ENCODE assay signal across 8 cellular contexts in the genomic region with DNA sequence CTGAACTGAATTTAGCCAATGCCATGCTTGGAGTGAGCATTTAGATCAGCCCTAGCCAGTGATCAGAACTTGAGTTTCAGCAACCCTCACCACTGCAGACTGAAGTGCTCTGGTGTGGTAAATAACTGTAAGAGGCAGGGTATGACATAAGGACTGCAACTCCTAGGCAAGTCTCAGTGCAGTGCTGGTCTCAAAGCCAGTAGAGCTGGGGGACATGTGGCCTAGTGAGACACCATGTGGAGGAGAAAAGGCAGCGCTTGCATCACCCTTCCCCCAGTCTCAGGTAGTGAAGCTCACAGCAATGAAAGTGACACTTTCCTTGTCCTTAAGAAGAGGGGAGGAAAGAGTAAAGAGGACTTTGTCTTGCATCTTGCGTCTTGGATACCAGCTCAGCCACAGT.
DNase-seq lines count a peak whose midpoint lies in the region; ATAC-seq and TF ChIP-seq lines count a peak whose summit lies in the region.

No MANE protein-coding gene starts in this region.

- H3K27me3 ChIP-seq in esophagus muscularis mucosa = no peaks in the 10 kb centered on the region

- H3K36me3 ChIP-seq in esophagus muscularis mucosa = no peaks in the 10 kb centered on the region

- DNase-seq in NCI-H2196 (lab: John Stamatoyannopoulos, UW; ENCODE audit: unreplicated experiment) (peak; percentile 11), NCI-H2196 treated with DMSO at 0.1 percent for 48 hours (lab: John Stamatoyannopoulos, UW; ENCODE audit: unreplicated experiment) (no peak), NCI-H2171 treated with DMSO at 0.1 percent for 48 hours (lab: John Stamatoyannopoulos, UW) (peak; percentile 74), ecto neural progenitor cell (ENCODE audit: low spot score) (peak; percentile 63), retinal pigment epithelial cell (ENCODE audit: low read depth) (no peak), NCI-H146 (lab: John Stamatoyannopoulos, UW) (no peak), esophagus muscularis mucosa (ENCODE audit: extremely low spot score) (no peak)

- 71% methylated on average over 2 of the region's 2 CpGs for WGBS in esophagus muscularis mucosa

- intact Hi-C loops in esophagus muscularis mucosa (cut with DNase I) = no loop called here

- TF ChIP-seq CTCF in retinal pigment epithelial cell (conservative IDR thresholded peaks at IDR 0.05; ENCODE audit: low read depth, low read length) = peak; percentile 38
- TF ChIP-seq CTCF in esophagus muscularis mucosa (IDR thresholded peaks at IDR 0.05) = no peak

- TF ChIP-seq EP300 in esophagus muscularis mucosa (IDR thresholded peaks at IDR 0.05) = no peak

- no peak overlapping the region for H3K27ac ChIP-seq in esophagus muscularis mucosa (replicated peaks in 1 of 4)

- no peak for TF ChIP-seq POLR2A in esophagus muscularis mucosa (IDR thresholded peaks at IDR 0.05; ENCODE audit: low read depth)

- H3K4me3 ChIP-seq in retinal pigment epithelial cell (ENCODE audit: low read length) (no peak overlapping the region), esophagus muscularis mucosa (no peak overlapping the region)

- no peaks in the 10 kb centered on the region for H3K9me3 ChIP-seq in esophagus muscularis mucosa

- H3K4me1 ChIP-seq in esophagus muscularis mucosa = no peaks in the 10 kb centered on the region

- ATAC-seq in GM21528 (IDR thresholded peaks at IDR 0.05; ENCODE audit: low FRiP score, unreplicated experiment) = no peak

Comparison
In these comparisons a context has a peak if more than half of its experiments do, and no peak if none do; other contexts are left out.
1. DNase-seq: peak in NCI-H2196 (single experiment), NCI-H2171 treated with DMSO at 0.1 percent for 48 hours (single experiment) and ecto neural progenitor cell (single experiment); none in NCI-H2196 treated with DMSO at 0.1 percent for 48 hours (single experiment), retinal pigment epithelial cell (single experiment), NCI-H146 (single experiment) and esophagus muscularis mucosa (single experiment).